1 cellular context compared by ENCODE assay signal in the genomic region with DNA sequence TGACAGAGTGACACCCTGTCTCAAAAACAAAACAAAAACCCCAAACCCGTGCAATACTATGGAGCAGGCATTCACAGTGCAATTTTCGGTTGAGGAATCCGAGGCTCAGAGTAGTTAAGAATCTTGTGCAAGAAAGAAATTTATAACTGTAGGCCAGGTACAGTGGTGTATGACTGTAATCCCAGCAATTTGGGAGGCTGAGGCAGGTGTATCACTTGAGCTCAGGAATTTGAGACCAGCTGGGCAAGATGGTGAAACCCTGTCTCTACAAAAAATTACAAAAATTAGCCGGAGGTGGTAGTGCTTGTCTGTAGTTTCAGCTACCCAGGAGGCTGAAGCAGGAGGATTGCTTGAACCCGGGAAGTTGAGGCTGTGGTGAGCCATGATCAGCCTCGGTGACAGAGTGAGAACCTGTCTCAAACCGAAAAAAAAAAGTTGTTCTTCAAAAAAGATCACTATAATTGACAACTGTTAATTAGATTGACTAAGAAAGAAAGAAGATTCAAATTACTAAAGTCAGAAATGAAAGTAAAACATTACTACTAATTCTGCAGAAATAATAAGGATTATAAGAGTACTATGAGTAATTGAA.
TF ChIP-seq lines count a peak whose summit lies in the region.

No MANE protein-coding gene starts in this region.

TF ChIP-seq in GM12878, 131 proteins besides CTCF, POLR2A, EP300 and RAD21 (continues in another document):
- TF ChIP-seq ZBED1 (IDR thresholded peaks at IDR 0.05; ENCODE audit: borderline replicate concordance): no peak
- no peak for TF ChIP-seq SUPT20H (IDR thresholded peaks at IDR 0.05; ENCODE audit: borderline replicate concordance, control insufficient read depth, low read depth, low read length)
- no peak for TF ChIP-seq HSF1 (IDR thresholded peaks at IDR 0.05; ENCODE audit: low read depth, low read length)
- TF ChIP-seq SUZ12 (IDR thresholded peaks at IDR 0.05; ENCODE audit: unreplicated experiment): no peak
- peak; percentile 46; the same call in 1 of the 2 replicates for TF ChIP-seq RELB (IDR thresholded peaks at IDR 0.05; ENCODE audit: low read depth)
- TF ChIP-seq NFYA (IDR thresholded peaks at IDR 0.05; ENCODE audit: borderline replicate concordance, low read depth, low read length): no peak
- TF ChIP-seq STAT1 (conservative IDR thresholded peaks at IDR 0.05): no peak
- no peak for TF ChIP-seq YY1 (IDR thresholded peaks at IDR 0.05; ENCODE audit: low read depth, low read length)
- peak; percentile 67 for TF ChIP-seq ZNF24 (IDR thresholded peaks at IDR 0.05)
- TF ChIP-seq, protein P1, sequence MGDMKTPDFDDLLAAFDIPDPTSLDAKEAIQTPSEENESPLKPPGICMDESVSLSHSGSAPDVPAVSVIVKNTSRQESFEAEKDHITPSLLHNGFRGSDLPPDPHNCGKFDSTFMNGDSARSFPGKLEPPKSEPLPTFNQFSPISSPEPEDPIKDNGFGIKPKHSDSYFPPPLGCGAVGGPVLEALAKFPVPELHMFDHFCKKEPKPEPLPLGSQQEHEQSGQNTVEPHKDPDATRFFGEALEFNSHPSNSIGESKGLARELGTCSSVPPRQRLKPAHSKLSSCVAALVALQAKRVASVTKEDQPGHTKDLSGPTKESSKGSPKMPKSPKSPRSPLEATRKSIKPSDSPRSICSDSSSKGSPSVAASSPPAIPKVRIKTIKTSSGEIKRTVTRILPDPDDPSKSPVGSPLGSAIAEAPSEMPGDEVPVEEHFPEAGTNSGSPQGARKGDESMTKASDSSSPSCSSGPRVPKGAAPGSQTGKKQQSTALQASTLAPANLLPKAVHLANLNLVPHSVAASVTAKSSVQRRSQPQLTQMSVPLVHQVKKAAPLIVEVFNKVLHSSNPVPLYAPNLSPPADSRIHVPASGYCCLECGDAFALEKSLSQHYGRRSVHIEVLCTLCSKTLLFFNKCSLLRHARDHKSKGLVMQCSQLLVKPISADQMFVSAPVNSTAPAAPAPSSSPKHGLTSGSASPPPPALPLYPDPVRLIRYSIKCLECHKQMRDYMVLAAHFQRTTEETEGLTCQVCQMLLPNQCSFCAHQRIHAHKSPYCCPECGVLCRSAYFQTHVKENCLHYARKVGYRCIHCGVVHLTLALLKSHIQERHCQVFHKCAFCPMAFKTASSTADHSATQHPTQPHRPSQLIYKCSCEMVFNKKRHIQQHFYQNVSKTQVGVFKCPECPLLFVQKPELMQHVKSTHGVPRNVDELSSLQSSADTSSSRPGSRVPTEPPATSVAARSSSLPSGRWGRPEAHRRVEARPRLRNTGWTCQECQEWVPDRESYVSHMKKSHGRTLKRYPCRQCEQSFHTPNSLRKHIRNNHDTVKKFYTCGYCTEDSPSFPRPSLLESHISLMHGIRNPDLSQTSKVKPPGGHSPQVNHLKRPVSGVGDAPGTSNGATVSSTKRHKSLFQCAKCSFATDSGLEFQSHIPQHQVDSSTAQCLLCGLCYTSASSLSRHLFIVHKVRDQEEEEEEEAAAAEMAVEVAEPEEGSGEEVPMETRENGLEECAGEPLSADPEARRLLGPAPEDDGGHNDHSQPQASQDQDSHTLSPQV (IDR thresholded peaks at IDR 0.05): no peak
- TF ChIP-seq SREBF1 (IDR thresholded peaks at IDR 0.05; ENCODE audit: low read length): no peak
- no peak for TF ChIP-seq NR2C1 (IDR thresholded peaks at IDR 0.05)
- TF ChIP-seq, protein P2, sequence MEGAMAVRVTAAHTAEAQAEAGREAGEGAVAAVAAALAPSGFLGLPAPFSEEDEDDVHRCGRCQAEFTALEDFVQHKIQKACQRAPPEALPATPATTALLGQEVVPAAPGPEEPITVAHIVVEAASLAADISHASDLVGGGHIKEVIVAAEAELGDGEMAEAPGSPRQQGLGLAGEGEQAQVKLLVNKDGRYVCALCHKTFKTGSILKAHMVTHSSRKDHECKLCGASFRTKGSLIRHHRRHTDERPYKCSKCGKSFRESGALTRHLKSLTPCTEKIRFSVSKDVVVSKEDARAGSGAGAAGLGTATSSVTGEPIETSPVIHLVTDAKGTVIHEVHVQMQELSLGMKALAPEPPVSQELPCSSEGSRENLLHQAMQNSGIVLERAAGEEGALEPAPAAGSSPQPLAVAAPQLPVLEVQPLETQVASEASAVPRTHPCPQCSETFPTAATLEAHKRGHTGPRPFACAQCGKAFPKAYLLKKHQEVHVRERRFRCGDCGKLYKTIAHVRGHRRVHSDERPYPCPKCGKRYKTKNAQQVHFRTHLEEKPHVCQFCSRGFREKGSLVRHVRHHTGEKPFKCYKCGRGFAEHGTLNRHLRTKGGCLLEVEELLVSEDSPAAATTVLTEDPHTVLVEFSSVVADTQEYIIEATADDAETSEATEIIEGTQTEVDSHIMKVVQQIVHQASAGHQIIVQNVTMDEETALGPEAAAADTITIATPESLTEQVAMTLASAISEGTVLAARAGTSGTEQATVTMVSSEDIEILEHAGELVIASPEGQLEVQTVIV (IDR thresholded peaks at IDR 0.05; ENCODE audit: borderline replicate concordance, partially characterized antibody): no peak
- no peak for TF ChIP-seq MTA3 (IDR thresholded peaks at IDR 0.05; ENCODE audit: borderline replicate concordance, low read length)
- TF ChIP-seq EZH2 (IDR thresholded peaks at IDR 0.05; ENCODE audit: borderline replicate concordance, control insufficient read depth, low read depth, low read length): no peak
- peak; percentile 98 for TF ChIP-seq ZNF217 (IDR thresholded peaks at IDR 0.05)
- no peak for TF ChIP-seq YBX1 (IDR thresholded peaks at IDR 0.05)
- no peak for TF ChIP-seq BCLAF1 (IDR thresholded peaks at IDR 0.05)
- no peak for TF ChIP-seq STAT3 (IDR thresholded peaks at IDR 0.05; ENCODE audit: low read depth, low read length)
- no peak for TF ChIP-seq POLR2AphosphoS5 (IDR thresholded peaks at IDR 0.05; ENCODE audit: low read length)
- no peak for TF ChIP-seq CREM (IDR thresholded peaks at IDR 0.05; ENCODE audit: low read depth)
- no peak for TF ChIP-seq EED (IDR thresholded peaks at IDR 0.05; ENCODE audit: low read depth)
- no peak for TF ChIP-seq POU2F2 (IDR thresholded peaks at IDR 0.05; ENCODE audit: borderline replicate concordance, low read depth, low read length)
- TF ChIP-seq RUNX3 (IDR thresholded peaks at IDR 0.05; ENCODE audit: low read length): 0 out of 2 replicates have a peak, but pooled peaks have one; percentile 45
- no peak for TF ChIP-seq TBL1XR1 (IDR thresholded peaks at IDR 0.05; ENCODE audit: low read depth, low read length)
- TF ChIP-seq, protein P3, sequence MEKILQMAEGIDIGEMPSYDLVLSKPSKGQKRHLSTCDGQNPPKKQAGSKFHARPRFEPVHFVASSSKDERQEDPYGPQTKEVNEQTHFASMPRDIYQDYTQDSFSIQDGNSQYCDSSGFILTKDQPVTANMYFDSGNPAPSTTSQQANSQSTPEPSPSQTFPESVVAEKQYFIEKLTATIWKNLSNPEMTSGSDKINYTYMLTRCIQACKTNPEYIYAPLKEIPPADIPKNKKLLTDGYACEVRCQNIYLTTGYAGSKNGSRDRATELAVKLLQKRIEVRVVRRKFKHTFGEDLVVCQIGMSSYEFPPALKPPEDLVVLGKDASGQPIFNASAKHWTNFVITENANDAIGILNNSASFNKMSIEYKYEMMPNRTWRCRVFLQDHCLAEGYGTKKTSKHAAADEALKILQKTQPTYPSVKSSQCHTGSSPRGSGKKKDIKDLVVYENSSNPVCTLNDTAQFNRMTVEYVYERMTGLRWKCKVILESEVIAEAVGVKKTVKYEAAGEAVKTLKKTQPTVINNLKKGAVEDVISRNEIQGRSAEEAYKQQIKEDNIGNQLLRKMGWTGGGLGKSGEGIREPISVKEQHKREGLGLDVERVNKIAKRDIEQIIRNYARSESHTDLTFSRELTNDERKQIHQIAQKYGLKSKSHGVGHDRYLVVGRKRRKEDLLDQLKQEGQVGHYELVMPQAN (conservative IDR thresholded peaks at IDR 0.05): peak; percentile 62; the same call in 1 of the 2 replicates
- TF ChIP-seq CUX1 (IDR thresholded peaks at IDR 0.05; ENCODE audit: insufficient replicate concordance, low read depth, low read length): no peak
- TF ChIP-seq ZSCAN29 (IDR thresholded peaks at IDR 0.05): no peak
- TF ChIP-seq CBFB (IDR thresholded peaks at IDR 0.05; ENCODE audit: low read depth): no peak
- TF ChIP-seq NFIC (IDR thresholded peaks at IDR 0.05; ENCODE audit: low read depth, low read length): no peak
- no peak for TF ChIP-seq LARP7 (IDR thresholded peaks at IDR 0.05)
- TF ChIP-seq MLLT1 (IDR thresholded peaks at IDR 0.05): peak; percentile 55
- TF ChIP-seq HDAC2 (IDR thresholded peaks at IDR 0.05): no peak
- peak; percentile 65 for TF ChIP-seq IKZF1 (conservative IDR thresholded peaks at IDR 0.05)
